In genomic region chr21:34885636-34886553, GRCh38 we compare ENCODE assay signal across 8 cellular contexts.
DNase-seq lines count a peak whose midpoint lies in the region; ATAC-seq and TF ChIP-seq lines count a peak whose summit lies in the region.

No MANE protein-coding gene starts in this region.

- TF ChIP-seq CTCF in BJ (IDR thresholded peaks at IDR 0.05; ENCODE audit: insufficient read depth, low read depth, low read length) (no peak), thoracic aorta (IDR thresholded peaks at IDR 0.05) (no peak)

- H3K27me3 ChIP-seq in BJ (ENCODE audit: control insufficient read depth, insufficient read depth, low read length) (no peaks in the 10 kb centered on the region), thoracic aorta (replicated peaks; ENCODE audit: insufficient read depth) (peaks cover 5% of the 10 kb centered on the region)

- peaks cover 23 to 37% of the 10 kb centered on the region in 2 donors for H3K4me1 ChIP-seq in thoracic aorta (ENCODE audit: control insufficient read depth in 1 of 2, low read depth in 2 of 2)

- no peak for DNase-seq in BJ (ENCODE audit: low read depth)
- peak; percentile 21 for DNase-seq in HuH-7.5 (ENCODE audit: low spot score)
- DNase-seq in activated naive CD8-positive, alpha-beta T cell treated with anti-CD3 and anti-CD28 coated beads, Interleukin-2, amount 50 U/mL, for 24 hours, result no peak
- peak; percentile 53 to 74 for DNase-seq in left colon
- no peak for DNase-seq in thoracic aorta (ENCODE audit: low spot score)
- no peak for DNase-seq in NCI-H510A treated with DMSO at 0.1 percent for 48 hours (lab: John Stamatoyannopoulos, UW)

- peak overlapping the region; percentile 100 for H3K27ac Mint-ChIP-seq in activated naive CD8-positive, alpha-beta T cell treated with anti-CD3 and anti-CD28 coated beads, Interleukin-2, amount 50 U/mL, for 24 hours

- CTCF ChIA-PET in BJ (lab: Yijun Ruan, JAX), result interaction anchor here (0.9 to 3.9 kb wide), 3 partner anchors 141 to 954 kb away, joined by 3 to 21 read pairs (median 3); no protein-coding TSS in a partner anchor

- intact Hi-C loops in left colon (cut with DNase I, micrococcal nuclease), result loop anchor here in 1 of 2 donors (10.0 kb wide), 1 partner anchor 141 kb away; no protein-coding TSS in a partner anchor

- no peak for ATAC-seq in activated naive CD8-positive, alpha-beta T cell treated with anti-CD3 and anti-CD28 coated beads, Interleukin-2, amount 50 U/mL, for 24 hours
- ATAC-seq in left colon (peak; percentile 34), thoracic aorta (ENCODE audit: insufficient number of reproducible peaks, low FRiP score, low read depth) (no peak), HG03378 (IDR thresholded peaks at IDR 0.05; ENCODE audit: unreplicated experiment) (no peak), HG03196 (IDR thresholded peaks at IDR 0.05; ENCODE audit: unreplicated experiment) (no peak)

- no peaks in the 10 kb centered on the region for H3K9me3 ChIP-seq in thoracic aorta

- peaks cover 31% of the 10 kb centered on the region for H3K36me3 Mint-ChIP-seq in activated naive CD8-positive, alpha-beta T cell treated with anti-CD3 and anti-CD28 coated beads, Interleukin-2, amount 50 U/mL, for 24 hours (ENCODE audit: low read depth)

- H3K4me1 Mint-ChIP-seq in activated naive CD8-positive, alpha-beta T cell treated with anti-CD3 and anti-CD28 coated beads, Interleukin-2, amount 50 U/mL, for 24 hours, result peaks cover 63% of the 10 kb centered on the region

- H3K36me3 ChIP-seq in BJ (ENCODE audit: control insufficient read depth, insufficient read depth, low read length), result peaks cover 7% of the 10 kb centered on the region
- H3K36me3 ChIP-seq in thoracic aorta, result no peaks in the 10 kb centered on the region

- peak overlapping the region; percentile 85 for H3K4me3 Mint-ChIP-seq in activated naive CD8-positive, alpha-beta T cell treated with anti-CD3 and anti-CD28 coated beads, Interleukin-2, amount 50 U/mL, for 24 hours

- POLR2A ChIA-PET in BJ (lab: Charles Lee), result interaction anchor here (0.6 to 1.1 kb wide), 3 partner anchors 8 to 295 kb away, joined by 3 read pairs; no protein-coding TSS in a partner anchor

- H3K4me3 ChIP-seq in BJ (ENCODE audit: low read depth, low read length) (peak overlapping the region; percentile 97), thoracic aorta (peak overlapping the region; percentile 74)

- no peaks in the 10 kb centered on the region for H3K9me3 Mint-ChIP-seq in activated naive CD8-positive, alpha-beta T cell treated with anti-CD3 and anti-CD28 coated beads, Interleukin-2, amount 50 U/mL, for 24 hours

- peak overlapping the region; percentile 62 to 66 for H3K27ac ChIP-seq in thoracic aorta

- H3K27me3 Mint-ChIP-seq in activated naive CD8-positive, alpha-beta T cell treated with anti-CD3 and anti-CD28 coated beads, Interleukin-2, amount 50 U/mL, for 24 hours, result peaks cover 2% of the 10 kb centered on the region

Comparison
In these comparisons a context has a peak if more than half of its experiments do, and no peak if none do; other contexts are left out.
1. DNase-seq: peak in HuH-7.5 (single experiment) and left colon (2 of 2); none in BJ (single experiment), activated naive CD8-positive, alpha-beta T cell treated with anti-CD3 and anti-CD28 coated beads, Interleukin-2, amount 50 U/mL, for 24 hours (single experiment), thoracic aorta (single experiment) and NCI-H510A treated with DMSO at 0.1 percent for 48 hours (single experiment).